ENCODE assay signal across 9 cellular contexts in the genomic region with DNA sequence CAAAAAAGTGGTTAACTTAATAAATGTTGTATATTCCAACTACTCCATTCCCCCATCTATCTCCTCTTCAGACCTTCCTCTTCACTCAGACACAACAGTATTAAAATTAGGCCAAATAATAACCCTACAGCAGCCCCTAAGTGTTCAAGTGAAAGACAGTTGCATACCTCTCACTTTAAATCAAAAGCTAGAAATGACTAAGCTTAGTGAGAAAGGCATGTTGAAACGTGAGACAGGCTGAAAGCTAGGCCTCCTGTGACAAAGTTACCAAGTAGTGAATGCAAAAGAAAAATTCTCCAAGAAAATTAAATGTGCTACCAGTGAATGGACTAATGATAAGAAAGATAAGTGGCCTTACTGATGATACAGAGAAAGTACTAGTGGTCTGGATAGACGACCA.
DNase-seq lines count a peak whose midpoint lies in the region; ATAC-seq and TF ChIP-seq lines count a peak whose summit lies in the region.
"Had no signal": no experiment of that assay in that cellular context is flagged by ENCODE, and none has a peak within 500 bp of the region (broad histone marks: within the 10 kb centered on the region; RNA-seq: fewer than 3 reads in every experiment).

No MANE protein-coding gene starts in this region.

- ATAC-seq in GM18505 (IDR thresholded peaks at IDR 0.05; ENCODE audit: unreplicated experiment) = peak; percentile 88
- ATAC-seq in GM21390 (IDR thresholded peaks at IDR 0.05; ENCODE audit: unreplicated experiment) = peak; percentile 89
- peak; percentile 94 for ATAC-seq in HG03432 (IDR thresholded peaks at IDR 0.05; ENCODE audit: unreplicated experiment)
- no peak for ATAC-seq in omental fat pad (ENCODE audit: low FRiP score)

- no peaks in the 10 kb centered on the region for H3K9me3 ChIP-seq in esophagus squamous epithelium

- intact Hi-C loops in esophagus squamous epithelium (cut with DNase I) = no loop called here

- DNase-seq in esophagus squamous epithelium (lab: John Stamatoyannopoulos, UW) (no peak), nucleus accumbens (lab: John Stamatoyannopoulos, UW) (no peak), ecto neural progenitor cell (ENCODE audit: low spot score) (no peak), omental fat pad (ENCODE audit: low spot score) (no peak)
- no peak for DNase-seq in central memory CD4-positive, alpha-beta T cell
- DNase-seq: SHP77 treated with DMSO at 0.1 percent for 48 hours had no signal

- peak overlapping the region in 3 of 4 donors; percentile 14 to 44 (median 26) for H3K27ac ChIP-seq in esophagus squamous epithelium

- no peak for TF ChIP-seq POLR2A in GM18505 (IDR thresholded peaks at IDR 0.05; ENCODE audit: borderline replicate concordance, extremely low read depth, insufficient read depth, insufficient read length)
- TF ChIP-seq POLR2A in esophagus squamous epithelium (IDR thresholded peaks at IDR 0.05) = no peak

- H3K4me3 ChIP-seq in esophagus squamous epithelium = no peak overlapping the region

- H3K27me3 ChIP-seq in esophagus squamous epithelium = no peaks in the 10 kb centered on the region

- peaks cover 0 to 69% (median 5%) of the 10 kb centered on the region in 3 donors for H3K36me3 ChIP-seq in esophagus squamous epithelium

- no peak for TF ChIP-seq CTCF in esophagus squamous epithelium (IDR thresholded peaks at IDR 0.05)
- TF ChIP-seq CTCF in omental fat pad (IDR thresholded peaks at IDR 0.05) = no peak

- WGBS in esophagus squamous epithelium, 2 donors = 25 to 36% methylated on average over 2 of the region's 2 CpGs

- peaks cover 0 to 13% (median 0%) of the 10 kb centered on the region in 3 donors for H3K4me1 ChIP-seq in esophagus squamous epithelium
